Comparison of ENCODE assay signal across 18 cellular contexts in the genomic region with DNA sequence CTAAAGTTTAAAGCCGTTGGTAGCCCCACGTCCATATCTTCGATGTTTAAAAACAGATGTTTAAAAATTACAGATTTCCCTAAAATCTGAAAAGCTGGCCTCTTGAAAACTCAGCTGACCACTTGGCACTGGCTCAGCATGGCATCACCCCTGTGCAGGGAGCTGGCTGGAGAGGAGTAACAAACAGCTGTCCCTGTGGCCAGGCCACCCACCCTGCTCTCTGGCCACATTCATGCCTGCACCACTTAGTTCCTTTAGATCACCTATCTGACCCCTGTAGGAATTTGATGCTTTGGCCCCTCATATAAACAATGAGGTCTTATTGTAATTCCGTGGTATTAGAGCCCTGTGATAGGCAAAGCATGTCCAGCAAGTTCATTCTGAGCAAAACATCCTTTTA.
DNase-seq lines count a peak whose midpoint lies in the region; ATAC-seq and TF ChIP-seq lines count a peak whose summit lies in the region.
"Had no signal": no experiment of that assay in that cellular context is flagged by ENCODE, and none has a peak within 500 bp of the region (broad histone marks: within the 10 kb centered on the region; RNA-seq: fewer than 3 reads in every experiment).

No MANE protein-coding gene starts in this region.

- H4K8ac ChIP-seq in trophoblast cell (ENCODE audit: low read depth, low read length) = no peak overlapping the region

- TF ChIP-seq CTCF in Panc1 (IDR thresholded peaks at IDR 0.05) (no peak), gastrocnemius medialis (IDR thresholded peaks at IDR 0.05 in 4 of 5, conservative IDR thresholded peaks at IDR 0.05 in 1 of 5) (no peak)

- no peak overlapping the region for H4K91ac ChIP-seq in trophoblast cell (ENCODE audit: low read depth, low read length)

- CTCF ChIA-PET in Panc1 (lab: Charles Lee) = no interaction called here

- H3K27me3 ChIP-seq in Panc1 (ENCODE audit: control insufficient read depth, insufficient read depth, low read length) (no peaks in the 10 kb centered on the region), gastrocnemius medialis (no peaks in the 10 kb centered on the region), trophoblast cell (ENCODE audit: insufficient read depth, low read length) (no peaks in the 10 kb centered on the region)
- H3K27me3 ChIP-seq: BE2C, MG63 had no signal

- H2BK120ac ChIP-seq in trophoblast cell (ENCODE audit: insufficient read depth, low read length, poor library complexity) = no peak overlapping the region

- no peaks in the 10 kb centered on the region for H3K79me1 ChIP-seq in trophoblast cell (ENCODE audit: low read length)

- H3K9ac ChIP-seq in trophoblast cell (ENCODE audit: low read length) = no peak overlapping the region

- BruUV-seq in Panc1 (replicated peaks; lab: Mats Ljungman, UMichigan) = no TSS peak

- TF ChIP-seq POLR2A in gastrocnemius medialis (IDR thresholded peaks at IDR 0.05) = no peak

- no peak overlapping the region for H3K4ac ChIP-seq in trophoblast cell (ENCODE audit: low read depth, low read length)

- ATAC-seq in Panc1 (no peak), gastrocnemius medialis (no peak), GM18519 (IDR thresholded peaks at IDR 0.05; ENCODE audit: low FRiP score, unreplicated experiment) (no peak), HG03159 (IDR thresholded peaks at IDR 0.05; ENCODE audit: unreplicated experiment) (no peak)

- H3K36me3 ChIP-seq in Panc1 (ENCODE audit: control insufficient read depth, insufficient read depth, low read length) (no peaks in the 10 kb centered on the region), gastrocnemius medialis (no peaks in the 10 kb centered on the region), trophoblast cell (ENCODE audit: control insufficient read depth in 1 of 2, insufficient read depth in 2 of 2, low read length in 2 of 2) (no peaks in the 10 kb centered on the region)
- H3K36me3 ChIP-seq: MG63 had no signal

- DNase-seq in AG08396 (ENCODE audit: low spot score) (peak; percentile 36), Panc1 (ENCODE audit: low read depth, low spot score) (no peak), fibroblast of gingiva (ENCODE audit: low read depth) (peak; percentile 35), gastrocnemius medialis (peak in 1 of 2 donors; percentile 31), cerebellar nuclear complex (lab: John Stamatoyannopoulos, UW) (no peak), trophoblast cell (no peak)
- DNase-seq: BE2C; CD4-positive, alpha-beta memory T cell; GOT3; KG1; MG63; NCI-H1092 treated with DMSO at 0.1 percent for 48 hours; NCI-H1694; NCI-H2107; NCI-H345; NCI-H69 had no signal

- POLR2A ChIA-PET in Panc1 (lab: Charles Lee) = no interaction called here

- no peak overlapping the region for H2BK12ac ChIP-seq in trophoblast cell (ENCODE audit: low read length)

- H3K14ac ChIP-seq in trophoblast cell (ENCODE audit: low read length) = no peak overlapping the region

- intact Hi-C loops in Panc1 (cut with micrococcal nuclease; ENCODE audit: unreplicated experiment) (loop anchor here (5.0 kb wide), 1 partner anchor 97 kb away; no protein-coding TSS in a partner anchor), gastrocnemius medialis (cut with DNase I; ENCODE audit: low total_unique reads) (loop anchor here (5.0 kb wide), 1 partner anchor 47 kb away; no protein-coding TSS in a partner anchor)

- peak overlapping the region; percentile 96 for H3K27ac ChIP-seq in Panc1 (ENCODE audit: low read length)
- H3K27ac ChIP-seq in gastrocnemius medialis = peak overlapping the region in 3 of 4 donors; percentile 68 to 84 (median 77)
- no peak overlapping the region for H3K27ac ChIP-seq in trophoblast cell (ENCODE audit: low read depth, low read length)

- H4K12ac ChIP-seq in trophoblast cell (ENCODE audit: low read depth, low read length) = no peak overlapping the region

- H3K79me2 ChIP-seq in trophoblast cell (ENCODE audit: control insufficient read depth, insufficient read depth, low read length, poor library complexity) = no peaks in the 10 kb centered on the region

- H3K9me3 ChIP-seq in Panc1 (ENCODE audit: control insufficient read depth, insufficient read depth, low read depth, low read length) (no peaks in the 10 kb centered on the region), gastrocnemius medialis (no peaks in the 10 kb centered on the region), trophoblast cell (ENCODE audit: insufficient read depth, low read depth, low read length) (no peaks in the 10 kb centered on the region)
- H3K9me3 ChIP-seq: BE2C, MG63 had no signal

- H3K4me2 ChIP-seq in trophoblast cell (ENCODE audit: low read length) = no peak overlapping the region

- in situ Hi-C loops in Panc1 (cut with HindIII; ENCODE audit: low pct_unique_long_range_greater_than_20kb, low sequenced_read_pairs) (no loop called here), gastrocnemius medialis (cut with MboI; ENCODE audit: low sequenced_read_pairs in 4 of 4) (no loop called here)

- no peak overlapping the region for H2AFZ ChIP-seq in trophoblast cell (ENCODE audit: insufficient read depth, low read length, poor library complexity)

- no peak overlapping the region for H3K18ac ChIP-seq in trophoblast cell (ENCODE audit: low read length)

- H3K4me3 ChIP-seq in Panc1 (ENCODE audit: low read depth in 2 of 2, low read length in 2 of 2) = no peak overlapping the region
- no peak overlapping the region for H3K4me3 ChIP-seq in gastrocnemius medialis
- no peak overlapping the region for H3K4me3 ChIP-seq in trophoblast cell (ENCODE audit: low read depth, low read length)
- H3K4me3 ChIP-seq: MG63 had no signal

- no peak overlapping the region for H2AK5ac ChIP-seq in trophoblast cell (ENCODE audit: low read length)

- H3K4me1 ChIP-seq in Panc1 (ENCODE audit: control insufficient read depth, insufficient read depth, low read length) (peaks cover 30% of the 10 kb centered on the region), gastrocnemius medialis (peaks cover 35 to 39% of the 10 kb centered on the region in 2 donors), trophoblast cell (ENCODE audit: control insufficient read depth in 1 of 2, insufficient read depth in 2 of 2, low read length in 2 of 2) (peaks cover 0 to 3% of the 10 kb centered on the region in 2 experiments)

- no peak overlapping the region for H2BK5ac ChIP-seq in trophoblast cell (ENCODE audit: low read depth, low read length, poor library complexity)

- WGBS in trophoblast cell (ENCODE audit: extremely low coverage, insufficient coverage, insufficient read length) = no CpG with 5 or more reads among the region's 4 CpGs

- no peak overlapping the region for H3K23ac ChIP-seq in trophoblast cell (ENCODE audit: low read length)

Comparison
In these comparisons a context has a peak if more than half of its experiments do, and no peak if none do; other contexts are left out.
1. DNase-seq: peak in AG08396 (single experiment) and fibroblast of gingiva (single experiment); none in Panc1 (single experiment), cerebellar nuclear complex (0 of 2) and trophoblast cell (0 of 2).